ENCODE assay signal across 11 cellular contexts in genomic region chr2:203567786-203568185, GRCh38.
"Had no signal": no experiment of that assay in that cellular context is flagged by ENCODE, and none has a peak within 500 bp of the region (broad histone marks: within the 10 kb centered on the region; RNA-seq: fewer than 3 reads in every experiment).

No MANE protein-coding gene starts in this region.

- DNase-seq: activated CD4-positive, alpha-beta memory T cell treated with anti-CD3 and anti-CD28 coated beads for 36 hours; activated CD4-positive, alpha-beta T cell treated with anti-CD3 and anti-CD28 coated beads for 36 hours; activated T-cell treated with anti-CD3 and anti-CD28 coated beads for 4 hours; amygdala; central memory CD4-positive, alpha-beta T cell; colonic mucosa; lower lobe of right lung; natural killer cell; sigmoid colon; stimulated activated naive B cell treated with anti-CD40 and anti-IgM and Interleukin-4, amounts not matched to agents 10 μg/mL and 1 μg/mL and 100 μg/mL, for 72 hours; upper lobe of right lung had no signal

- H3K4me3 ChIP-seq: colonic mucosa, lower lobe of right lung, sigmoid colon, upper lobe of right lung had no signal
